Comparison of ENCODE assay signal across 1 cellular context in the genomic region with DNA sequence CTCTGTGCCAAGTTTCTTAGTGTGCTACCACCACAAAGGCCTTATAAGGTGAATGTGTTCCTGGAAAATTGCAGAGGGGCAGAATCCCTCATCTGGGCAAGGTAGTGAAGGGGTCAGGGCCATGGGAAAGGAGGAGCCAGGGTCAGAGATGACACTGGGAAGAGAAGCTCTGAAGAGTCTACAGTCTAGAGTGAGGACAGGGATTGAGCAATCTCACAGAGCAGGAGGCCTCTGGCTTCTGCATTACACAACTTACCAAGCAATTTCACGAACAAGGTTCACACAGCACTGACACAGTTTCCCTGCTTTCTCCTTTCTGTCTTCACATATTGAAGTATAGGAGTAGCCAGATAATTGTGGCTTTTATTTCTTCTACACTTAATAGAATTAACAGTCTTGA.
TF ChIP-seq lines count a peak whose summit lies in the region.

No MANE protein-coding gene starts in this region.

TF ChIP-seq in HepG2, 621 proteins besides CTCF, POLR2A, EP300 and RAD21 (continued from another document and continues in another):
- TF ChIP-seq ZBTB40 (IDR thresholded peaks at IDR 0.05): no peak
- no peak for TF ChIP-seq ZBTB40 (CRISPR knock-in tag; IDR thresholded peaks at IDR 0.05)
- TF ChIP-seq DNMT3B (CRISPR knock-in tag; conservative IDR thresholded peaks at IDR 0.05): no peak
- no peak for TF ChIP-seq ZSCAN5A (CRISPR knock-in tag; IDR thresholded peaks at IDR 0.05; ENCODE audit: borderline replicate concordance)
- no peak for TF ChIP-seq ZKSCAN8 (CRISPR knock-in tag; IDR thresholded peaks at IDR 0.05; ENCODE audit: borderline replicate concordance)
- TF ChIP-seq ZFX (CRISPR knock-in tag; IDR thresholded peaks at IDR 0.05; ENCODE audit: low read depth): 0 out of 2 replicates have a peak, but pooled peaks have one; percentile 23
- peak; percentile 59; the same call in 1 of the 2 replicates for TF ChIP-seq ZNF331 (CRISPR knock-in tag; IDR thresholded peaks at IDR 0.05)
- no peak for TF ChIP-seq PBX3 (CRISPR knock-in tag; IDR thresholded peaks at IDR 0.05; ENCODE audit: borderline replicate concordance)
- no peak for TF ChIP-seq SIX1 (CRISPR knock-in tag; IDR thresholded peaks at IDR 0.05; ENCODE audit: borderline replicate concordance)
- TF ChIP-seq NCOR1 (IDR thresholded peaks at IDR 0.05; ENCODE audit: borderline replicate concordance, low read length): no peak
- TF ChIP-seq, protein P1, sequence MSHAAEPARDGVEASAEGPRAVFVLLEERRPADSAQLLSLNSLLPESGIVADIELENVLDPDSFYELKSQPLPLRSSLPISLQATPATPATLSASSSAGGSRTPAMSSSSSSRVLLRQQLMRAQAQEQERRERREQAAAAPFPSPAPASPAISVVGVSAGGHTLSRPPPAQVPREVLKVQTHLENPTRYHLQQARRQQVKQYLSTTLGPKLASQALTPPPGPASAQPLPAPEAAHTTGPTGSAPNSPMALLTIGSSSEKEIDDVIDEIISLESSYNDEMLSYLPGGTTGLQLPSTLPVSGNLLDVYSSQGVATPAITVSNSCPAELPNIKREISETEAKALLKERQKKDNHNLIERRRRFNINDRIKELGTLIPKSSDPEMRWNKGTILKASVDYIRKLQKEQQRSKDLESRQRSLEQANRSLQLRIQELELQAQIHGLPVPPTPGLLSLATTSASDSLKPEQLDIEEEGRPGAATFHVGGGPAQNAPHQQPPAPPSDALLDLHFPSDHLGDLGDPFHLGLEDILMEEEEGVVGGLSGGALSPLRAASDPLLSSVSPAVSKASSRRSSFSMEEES (CRISPR knock-in tag; IDR thresholded peaks at IDR 0.05): no peak
- no peak for TF ChIP-seq ZNF547 (CRISPR knock-in tag; IDR thresholded peaks at IDR 0.05)
- TF ChIP-seq ZNF550 (CRISPR knock-in tag; IDR thresholded peaks at IDR 0.05; ENCODE audit: borderline replicate concordance): no peak
- 0 out of 2 replicates have a peak, but pooled peaks have one; percentile 27 for TF ChIP-seq HOXA3 (CRISPR knock-in tag; IDR thresholded peaks at IDR 0.05)
- TF ChIP-seq FOXJ3 (CRISPR knock-in tag; IDR thresholded peaks at IDR 0.05; ENCODE audit: borderline replicate concordance): no peak
- no peak for TF ChIP-seq ZBTB8A (CRISPR knock-in tag; IDR thresholded peaks at IDR 0.05; ENCODE audit: borderline replicate concordance, low read depth)
- TF ChIP-seq NR2F2 (IDR thresholded peaks at IDR 0.05; ENCODE audit: borderline replicate concordance, low read depth): 0 out of 2 replicates have a peak, but pooled peaks have one; percentile 13
- no peak for TF ChIP-seq FOXC1 (CRISPR knock-in tag; IDR thresholded peaks at IDR 0.05; ENCODE audit: borderline replicate concordance)
- TF ChIP-seq ZMYM3 (CRISPR knock-in tag; IDR thresholded peaks at IDR 0.05): no peak
- TF ChIP-seq SOX13 (IDR thresholded peaks at IDR 0.05): no peak
- no peak for TF ChIP-seq SOX13 (CRISPR knock-in tag; conservative IDR thresholded peaks at IDR 0.05 in 1 of 2, IDR thresholded peaks at IDR 0.05 in 1 of 2)
- no peak for TF ChIP-seq REL (CRISPR knock-in tag; conservative IDR thresholded peaks at IDR 0.05)
- TF ChIP-seq ZBTB20 (CRISPR knock-in tag; IDR thresholded peaks at IDR 0.05; ENCODE audit: borderline replicate concordance, low read depth): no peak
- TF ChIP-seq ATM (IDR thresholded peaks at IDR 0.05; ENCODE audit: borderline replicate concordance): no peak
- TF ChIP-seq MTF2 (CRISPR knock-in tag; IDR thresholded peaks at IDR 0.05; ENCODE audit: borderline replicate concordance): no peak
- no peak for TF ChIP-seq ETV5 (CRISPR knock-in tag; IDR thresholded peaks at IDR 0.05; ENCODE audit: borderline replicate concordance)
- no peak for TF ChIP-seq KMT2A (CRISPR knock-in tag; IDR thresholded peaks at IDR 0.05)
- TF ChIP-seq CEBPG (CRISPR knock-in tag; IDR thresholded peaks at IDR 0.05): peak; percentile 99
- TF ChIP-seq, protein P2, sequence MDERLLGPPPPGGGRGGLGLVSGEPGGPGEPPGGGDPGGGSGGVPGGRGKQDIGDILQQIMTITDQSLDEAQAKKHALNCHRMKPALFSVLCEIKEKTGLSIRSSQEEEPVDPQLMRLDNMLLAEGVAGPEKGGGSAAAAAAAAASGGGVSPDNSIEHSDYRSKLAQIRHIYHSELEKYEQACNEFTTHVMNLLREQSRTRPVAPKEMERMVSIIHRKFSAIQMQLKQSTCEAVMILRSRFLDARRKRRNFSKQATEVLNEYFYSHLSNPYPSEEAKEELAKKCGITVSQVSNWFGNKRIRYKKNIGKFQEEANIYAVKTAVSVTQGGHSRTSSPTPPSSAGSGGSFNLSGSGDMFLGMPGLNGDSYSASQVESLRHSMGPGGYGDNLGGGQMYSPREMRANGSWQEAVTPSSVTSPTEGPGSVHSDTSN (CRISPR knock-in tag; IDR thresholded peaks at IDR 0.05): no peak
- no peak for TF ChIP-seq ARID2 (CRISPR knock-in tag; IDR thresholded peaks at IDR 0.05; ENCODE audit: borderline replicate concordance)
- TF ChIP-seq RXRB (CRISPR knock-in tag; IDR thresholded peaks at IDR 0.05; ENCODE audit: borderline replicate concordance): peak; percentile 62
- no peak for TF ChIP-seq ZNF619 (CRISPR knock-in tag; IDR thresholded peaks at IDR 0.05)
- TF ChIP-seq, protein P3, sequence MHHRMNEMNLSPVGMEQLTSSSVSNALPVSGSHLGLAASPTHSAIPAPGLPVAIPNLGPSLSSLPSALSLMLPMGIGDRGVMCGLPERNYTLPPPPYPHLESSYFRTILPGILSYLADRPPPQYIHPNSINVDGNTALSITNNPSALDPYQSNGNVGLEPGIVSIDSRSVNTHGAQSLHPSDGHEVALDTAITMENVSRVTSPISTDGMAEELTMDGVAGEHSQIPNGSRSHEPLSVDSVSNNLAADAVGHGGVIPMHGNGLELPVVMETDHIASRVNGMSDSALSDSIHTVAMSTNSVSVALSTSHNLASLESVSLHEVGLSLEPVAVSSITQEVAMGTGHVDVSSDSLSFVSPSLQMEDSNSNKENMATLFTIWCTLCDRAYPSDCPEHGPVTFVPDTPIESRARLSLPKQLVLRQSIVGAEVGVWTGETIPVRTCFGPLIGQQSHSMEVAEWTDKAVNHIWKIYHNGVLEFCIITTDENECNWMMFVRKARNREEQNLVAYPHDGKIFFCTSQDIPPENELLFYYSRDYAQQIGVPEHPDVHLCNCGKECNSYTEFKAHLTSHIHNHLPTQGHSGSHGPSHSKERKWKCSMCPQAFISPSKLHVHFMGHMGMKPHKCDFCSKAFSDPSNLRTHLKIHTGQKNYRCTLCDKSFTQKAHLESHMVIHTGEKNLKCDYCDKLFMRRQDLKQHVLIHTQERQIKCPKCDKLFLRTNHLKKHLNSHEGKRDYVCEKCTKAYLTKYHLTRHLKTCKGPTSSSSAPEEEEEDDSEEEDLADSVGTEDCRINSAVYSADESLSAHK (CRISPR knock-in tag; IDR thresholded peaks at IDR 0.05; ENCODE audit: borderline replicate concordance): no peak
- TF ChIP-seq TBL1XR1 (IDR thresholded peaks at IDR 0.05; ENCODE audit: borderline replicate concordance, low read length, partially characterized antibody): peak; percentile 66
- TF ChIP-seq HDAC2 (CRISPR knock-in tag; IDR thresholded peaks at IDR 0.05): peak; percentile 32; the same call in 1 of the 2 replicates
- peak; percentile 57; the same call in 1 of the 2 replicates for TF ChIP-seq ZNF292 (CRISPR knock-in tag; IDR thresholded peaks at IDR 0.05; ENCODE audit: borderline replicate concordance, low read depth)
- TF ChIP-seq ADNP (CRISPR knock-in tag; IDR thresholded peaks at IDR 0.05): no peak
- TF ChIP-seq ZSCAN22 (CRISPR knock-in tag; IDR thresholded peaks at IDR 0.05): no peak
- TF ChIP-seq ZNF136 (CRISPR knock-in tag; IDR thresholded peaks at IDR 0.05; ENCODE audit: low read depth): no peak
- TF ChIP-seq FOSL2 (CRISPR knock-in tag; IDR thresholded peaks at IDR 0.05): 0 out of 2 replicates have a peak, but pooled peaks have one; percentile 25
- TF ChIP-seq, protein P4, sequence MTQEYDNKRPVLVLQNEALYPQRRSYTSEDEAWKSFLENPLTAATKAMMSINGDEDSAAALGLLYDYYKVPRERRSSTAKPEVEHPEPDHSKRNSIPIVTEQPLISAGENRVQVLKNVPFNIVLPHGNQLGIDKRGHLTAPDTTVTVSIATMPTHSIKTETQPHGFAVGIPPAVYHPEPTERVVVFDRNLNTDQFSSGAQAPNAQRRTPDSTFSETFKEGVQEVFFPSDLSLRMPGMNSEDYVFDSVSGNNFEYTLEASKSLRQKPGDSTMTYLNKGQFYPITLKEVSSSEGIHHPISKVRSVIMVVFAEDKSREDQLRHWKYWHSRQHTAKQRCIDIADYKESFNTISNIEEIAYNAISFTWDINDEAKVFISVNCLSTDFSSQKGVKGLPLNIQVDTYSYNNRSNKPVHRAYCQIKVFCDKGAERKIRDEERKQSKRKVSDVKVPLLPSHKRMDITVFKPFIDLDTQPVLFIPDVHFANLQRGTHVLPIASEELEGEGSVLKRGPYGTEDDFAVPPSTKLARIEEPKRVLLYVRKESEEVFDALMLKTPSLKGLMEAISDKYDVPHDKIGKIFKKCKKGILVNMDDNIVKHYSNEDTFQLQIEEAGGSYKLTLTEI (CRISPR knock-in tag; conservative IDR thresholded peaks at IDR 0.05): no peak
- TF ChIP-seq KLF9 (CRISPR knock-in tag; IDR thresholded peaks at IDR 0.05; ENCODE audit: low read depth): no peak
- peak; percentile 19; the same call in 1 of the 2 replicates for TF ChIP-seq FOXK1 (CRISPR knock-in tag; IDR thresholded peaks at IDR 0.05; ENCODE audit: borderline replicate concordance, low read depth)
- TF ChIP-seq TAF15 (IDR thresholded peaks at IDR 0.05; ENCODE audit: low read depth, low read length, poor library complexity, severe bottlenecking): no peak
